ENCODE assay signal across 21 cellular contexts in the genomic region with DNA sequence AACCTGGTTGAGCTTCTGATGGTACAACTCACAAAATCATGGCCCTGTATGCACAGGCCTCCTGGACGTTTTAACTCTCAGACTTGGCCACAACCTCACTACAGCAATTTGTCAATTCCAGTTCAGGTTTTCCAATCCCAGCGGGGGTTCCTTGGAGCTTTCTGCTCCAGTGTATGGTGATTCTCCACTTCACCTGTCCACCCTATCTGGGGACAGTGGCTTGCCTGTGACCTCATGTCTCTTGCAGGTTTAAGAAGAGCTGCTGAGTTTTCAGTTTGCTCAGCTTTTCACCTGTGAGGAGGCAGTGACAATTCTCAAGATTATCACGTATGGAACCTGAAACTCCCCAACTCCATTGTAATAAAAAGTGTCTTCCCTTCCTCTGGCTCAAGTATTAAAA.
DNase-seq lines count a peak whose midpoint lies in the region; ATAC-seq and TF ChIP-seq lines count a peak whose summit lies in the region.
"Had no signal": no experiment of that assay in that cellular context is flagged by ENCODE, and none has a peak within 500 bp of the region (broad histone marks: within the 10 kb centered on the region; RNA-seq: fewer than 3 reads in every experiment).

No MANE protein-coding gene starts in this region.

- peak overlapping the region; percentile 83 for H3K27ac ChIP-seq in C4-2B
- no peak overlapping the region for H3K27ac ChIP-seq in CD4-positive, alpha-beta memory T cell (ENCODE audit: low read depth, low read length)
- H3K27ac ChIP-seq: A549 had no signal

- ATAC-seq in T-helper 17 cell (no peak), HG02642 (IDR thresholded peaks at IDR 0.05; ENCODE audit: poor library complexity, unreplicated experiment) (no peak), GM19463 (IDR thresholded peaks at IDR 0.05; ENCODE audit: unreplicated experiment) (no peak)
- ATAC-seq in naive thymus-derived CD8-positive, alpha-beta T cell: no peak
- ATAC-seq: A549, GM12878, GM23338, HepG2 had no signal

- no peaks in the 10 kb centered on the region for H3K36me3 ChIP-seq in CD4-positive, alpha-beta memory T cell (ENCODE audit: insufficient read depth, low read length)

- H3K9me3 ChIP-seq in CD4-positive, alpha-beta memory T cell (ENCODE audit: control insufficient read depth in 1 of 2, low read length in 2 of 2): no peaks in the 10 kb centered on the region
- no peaks in the 10 kb centered on the region for H3K9me3 ChIP-seq in T-helper 17 cell (ENCODE audit: control insufficient read depth, low read length, poor library complexity, severe bottlenecking)
- H3K9me3 ChIP-seq: A549 had no signal

- peaks cover 34 to 72% (median 58%) of the 10 kb centered on the region in 4 donors for H3K4me1 Mint-ChIP-seq in CD4-positive, alpha-beta memory T cell
- peaks cover 29% of the 10 kb centered on the region for H3K4me1 Mint-ChIP-seq in T-helper 17 cell
- peaks cover 26 to 37% (median 30%) of the 10 kb centered on the region in 4 donors for H3K4me1 Mint-ChIP-seq in naive thymus-derived CD8-positive, alpha-beta T cell
- H3K4me1 Mint-ChIP-seq: CD14-positive monocyte, GM23338 had no signal

- H3K4me3 ChIP-seq in CD4-positive, alpha-beta memory T cell (ENCODE audit: low read length in 2 of 2): no peak overlapping the region
- H3K4me3 ChIP-seq: A549, GM12878, GM23338 had no signal

- no peak for TF ChIP-seq CTCF in C4-2B (conservative IDR thresholded peaks at IDR 0.05)

- H3K36me3 Mint-ChIP-seq in CD4-positive, alpha-beta memory T cell: peaks cover 0 to 17% of the 10 kb centered on the region in 2 donors
- H3K36me3 Mint-ChIP-seq in T-helper 17 cell (ENCODE audit: low read depth): no peaks in the 10 kb centered on the region
- H3K36me3 Mint-ChIP-seq in naive thymus-derived CD8-positive, alpha-beta T cell: peaks cover 5 to 28% (median 17%) of the 10 kb centered on the region in 3 donors
- H3K36me3 Mint-ChIP-seq: CD14-positive monocyte had no signal

- H3K4me1 ChIP-seq in CD4-positive, alpha-beta memory T cell (ENCODE audit: insufficient read depth, low read length): peaks cover 64% of the 10 kb centered on the region
- H3K4me1 ChIP-seq: A549 had no signal

- POLR2A ChIA-PET in CD4-positive, alpha-beta memory T cell (lab: Charles Lee; ENCODE audit: partially characterized antibody): interaction anchor here (0.8 to 1.8 kb wide), 3 partner anchors 15 to 35 kb away, joined by 3 to 6 read pairs (median 5); no protein-coding TSS in a partner anchor
- POLR2A ChIA-PET in naive thymus-derived CD8-positive, alpha-beta T cell (lab: Charles Lee): interaction anchor here (1.9 kb wide), 1 partner anchor 16 kb away, joined by 8 read pairs; no protein-coding TSS in a partner anchor

- no peaks in the 10 kb centered on the region for H3K27me3 ChIP-seq in CD4-positive, alpha-beta memory T cell (ENCODE audit: insufficient read depth, low read length)

- DNase-seq in CD4-positive, alpha-beta memory T cell: no peak
- DNase-seq in T-helper 17 cell (no peak), T-helper 9 cell (no peak)
- DNase-seq in naive thymus-derived CD8-positive, alpha-beta T cell: no peak
- DNase-seq: AML-193, COR-L47, DMS 273 treated with DMSO at 0.1 percent for 48 hours, DMS53, DND-41, EL, HCEC 1CT, KBM-7 had no signal

- peak overlapping the region in 5 of 8 donors; percentile 64 to 83 (median 72) for H3K4me3 Mint-ChIP-seq in CD4-positive, alpha-beta memory T cell
- H3K4me3 Mint-ChIP-seq in T-helper 17 cell: peak overlapping the region; percentile 39
- H3K4me3 Mint-ChIP-seq in naive thymus-derived CD8-positive, alpha-beta T cell: peak overlapping the region in 9 of 10 donors; percentile 15 to 83 (median 65)
- H3K4me3 Mint-ChIP-seq: CD14-positive monocyte, GM23338, IgD-negative memory B cell had no signal

- H3K27me3 Mint-ChIP-seq in CD4-positive, alpha-beta memory T cell: no peaks in the 10 kb centered on the region
- H3K27me3 Mint-ChIP-seq in T-helper 17 cell: no peaks in the 10 kb centered on the region
- H3K27me3 Mint-ChIP-seq in naive thymus-derived CD8-positive, alpha-beta T cell: peaks cover 3 to 15% (median 4%) of the 10 kb centered on the region in 5 donors

- peak overlapping the region in 1 of 7 donors; percentile 72 for H3K27ac Mint-ChIP-seq in CD4-positive, alpha-beta memory T cell
- H3K27ac Mint-ChIP-seq in T-helper 17 cell: peak overlapping the region; percentile 24
- no peak overlapping the region for H3K27ac Mint-ChIP-seq in naive thymus-derived CD8-positive, alpha-beta T cell
- H3K27ac Mint-ChIP-seq: CD14-positive monocyte, GM23338, IgD-negative memory B cell had no signal

- intact Hi-C loops in CD4-positive, alpha-beta memory T cell (cut with micrococcal nuclease): loop anchor here (5.0 kb wide), 1 partner anchor 37 kb away; no protein-coding TSS in a partner anchor

- CTCF ChIA-PET in CD4-positive, alpha-beta memory T cell (lab: Charles Lee; ENCODE audit: partially characterized antibody): no interaction called here

- H3K9me3 Mint-ChIP-seq in CD4-positive, alpha-beta memory T cell: peaks cover 0 to 8% (median under 1%) of the 10 kb centered on the region in 8 donors
- peaks cover 0 to 8% (median 2%) of the 10 kb centered on the region in 9 donors for H3K9me3 Mint-ChIP-seq in naive thymus-derived CD8-positive, alpha-beta T cell
